In the genomic region with DNA sequence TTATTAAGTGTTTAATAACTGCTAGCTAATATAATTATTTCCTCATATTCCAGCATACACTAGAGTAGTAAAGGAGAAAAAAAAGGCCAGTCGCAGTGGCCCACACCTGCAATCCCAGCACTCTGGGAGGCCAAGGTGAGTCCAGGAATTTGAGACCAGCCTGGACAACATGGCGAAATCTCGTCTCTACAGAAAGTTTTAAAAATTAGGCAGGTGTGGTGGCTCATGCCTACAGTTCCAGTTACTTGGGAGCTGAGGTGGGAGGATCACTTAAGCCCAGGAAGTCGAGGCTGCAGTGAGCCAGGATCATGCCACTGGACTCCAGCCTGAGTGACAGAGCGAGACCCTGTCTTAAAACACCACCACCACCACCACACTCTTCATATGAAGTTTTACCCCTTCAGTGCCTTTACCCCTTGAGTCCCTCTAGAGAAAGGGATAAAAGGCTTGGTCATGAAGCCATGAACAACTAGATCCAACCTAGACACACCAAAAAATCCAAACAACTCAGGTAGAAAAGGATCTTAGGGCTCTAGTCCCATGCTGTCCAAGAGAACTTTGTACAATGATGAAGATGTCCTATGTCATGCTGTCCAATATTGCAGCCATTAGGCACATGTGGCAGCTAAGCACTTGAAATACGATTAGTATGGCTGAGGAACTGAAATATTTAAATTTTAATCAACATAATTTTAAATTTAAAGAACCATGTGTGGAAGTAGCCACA, we compare ENCODE assay signal across 1 cellular context.
TF ChIP-seq lines count a peak whose summit lies in the region.

No MANE protein-coding gene starts in this region.

TF ChIP-seq in SK-N-SH, 30 proteins besides CTCF, POLR2A, EP300 and RAD21:
- TF ChIP-seq RCOR1 (IDR thresholded peaks at IDR 0.05; ENCODE audit: low read length) (no peak), USF1 (IDR thresholded peaks at IDR 0.05; ENCODE audit: borderline replicate concordance, low read depth) (no peak), FOXJ3 (CRISPR knock-in tag; IDR thresholded peaks at IDR 0.05) (no peak), NFIC (IDR thresholded peaks at IDR 0.05; ENCODE audit: borderline replicate concordance) (no peak), NRF1 (IDR thresholded peaks at IDR 0.05; ENCODE audit: low read depth, low read length) (no peak), RFX5 (IDR thresholded peaks at IDR 0.05; ENCODE audit: low read length) (no peak)
- TF ChIP-seq, protein P1, sequence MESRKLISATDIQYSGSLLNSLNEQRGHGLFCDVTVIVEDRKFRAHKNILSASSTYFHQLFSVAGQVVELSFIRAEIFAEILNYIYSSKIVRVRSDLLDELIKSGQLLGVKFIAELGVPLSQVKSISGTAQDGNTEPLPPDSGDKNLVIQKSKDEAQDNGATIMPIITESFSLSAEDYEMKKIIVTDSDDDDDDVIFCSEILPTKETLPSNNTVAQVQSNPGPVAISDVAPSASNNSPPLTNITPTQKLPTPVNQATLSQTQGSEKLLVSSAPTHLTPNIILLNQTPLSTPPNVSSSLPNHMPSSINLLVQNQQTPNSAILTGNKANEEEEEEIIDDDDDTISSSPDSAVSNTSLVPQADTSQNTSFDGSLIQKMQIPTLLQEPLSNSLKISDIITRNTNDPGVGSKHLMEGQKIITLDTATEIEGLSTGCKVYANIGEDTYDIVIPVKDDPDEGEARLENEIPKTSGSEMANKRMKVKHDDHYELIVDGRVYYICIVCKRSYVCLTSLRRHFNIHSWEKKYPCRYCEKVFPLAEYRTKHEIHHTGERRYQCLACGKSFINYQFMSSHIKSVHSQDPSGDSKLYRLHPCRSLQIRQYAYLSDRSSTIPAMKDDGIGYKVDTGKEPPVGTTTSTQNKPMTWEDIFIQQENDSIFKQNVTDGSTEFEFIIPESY (IDR thresholded peaks at IDR 0.05; ENCODE audit: borderline replicate concordance, low read depth) = no peak
